ENCODE assay signal across 19 cellular contexts in genomic region chr2:176280156-176280555, GRCh38. TPM values are rescaled to one million over a fixed set of nuclear protein-coding genes. Genes with fewer than 3 reads are reported as not detected.
A peak's percentile ranks its signal among the peaks of the same experiment; 100 is the strongest.
DNase-seq lines count a peak whose midpoint lies in the region; ATAC-seq and TF ChIP-seq lines count a peak whose summit lies in the region.
"Had no signal": no experiment of that assay in that cellular context is flagged by ENCODE, and none has a peak within 500 bp of the region (broad histone marks: within the 10 kb centered on the region; RNA-seq: fewer than 3 reads in every experiment).

No MANE protein-coding gene starts in this region.

- H3K4me1 ChIP-seq in HEK293 (ENCODE audit: control insufficient read depth, insufficient read depth, low read length) (no peaks in the 10 kb centered on the region), PC-3 (ENCODE audit: insufficient read depth, low read length) (peaks cover 17% of the 10 kb centered on the region)
- H3K4me1 ChIP-seq: HAP-1, Peyer's patch, SJCRH30 had no signal

- BruUV-seq in PC-3 (replicated peaks; lab: Mats Ljungman, UMichigan), result no TSS peak

- peak; percentile 49 for ATAC-seq in PC-3
- ATAC-seq: SK-N-SH treated with all-trans-retinoic acid at 6 μM for 48 hours had no signal

- CTCF ChIA-PET in HEK293 (lab: Yijun Ruan, JAX) (no interaction called here), PC-3 (lab: Charles Lee) (no interaction called here)

- no peaks in the 10 kb centered on the region for H3K9me3 ChIP-seq in HEK293 (ENCODE audit: control insufficient read depth, insufficient read depth, low read depth, low read length)
- H3K9me3 ChIP-seq in PC-3 (ENCODE audit: low read length), result no peaks in the 10 kb centered on the region
- H3K9me3 ChIP-seq: HAP-1, Peyer's patch, SJCRH30 had no signal

- H2AFZ ChIP-seq in PC-3 (ENCODE audit: low read length), result no peak overlapping the region
- H2AFZ ChIP-seq: GM23248 had no signal

- POLR2A ChIA-PET in HEK293 (lab: Yijun Ruan, JAX), result no interaction called here
- POLR2A ChIA-PET in PC-3 (lab: Charles Lee; ENCODE audit: unreplicated experiment), result no interaction called here

- peak overlapping the region; percentile 38 for H3K4me2 ChIP-seq in PC-3 (ENCODE audit: low read length)

- TF ChIP-seq CTCF in HEK293 (tag by site-specific recombination; IDR thresholded peaks at IDR 0.05) (no peak), PC-3 (conservative IDR thresholded peaks at IDR 0.05; ENCODE audit: low read depth, low read length) (no peak), epithelial cell of esophagus (IDR thresholded peaks at IDR 0.05; ENCODE audit: insufficient read depth, low read depth, low read length, missing control alignments) (no peak)

- H3K27ac ChIP-seq in HEK293 (ENCODE audit: extremely low read depth, low read depth, low read length), result no peak overlapping the region
- no peak overlapping the region for H3K27ac ChIP-seq in PC-3 (ENCODE audit: low read length)
- H3K27ac ChIP-seq: 22Rv1, GM23248, Peyer's patch, SJCRH30 had no signal

- H3K79me2 ChIP-seq in PC-3 (ENCODE audit: low read length), result peaks cover 90% of the 10 kb centered on the region

- H3K27me3 ChIP-seq in PC-3 (ENCODE audit: low read length), result no peaks in the 10 kb centered on the region
- H3K27me3 ChIP-seq: Peyer's patch, SJCRH30 had no signal

- no peaks in the 10 kb centered on the region for H3F3A ChIP-seq in PC-3 (ENCODE audit: low read length, unreplicated experiment)

- DNase-seq in A172 (ENCODE audit: low spot score) (peak; percentile 41), PC-3 (peak; percentile 34), epithelial cell of esophagus (ENCODE audit: low read depth) (peak; percentile 5), NCI-H524 (lab: John Stamatoyannopoulos, UW) (no peak), COLO829 (ENCODE audit: low spot score) (no peak)
- no peak for DNase-seq in stimulated activated CD4-positive, alpha-beta T cell treated with anti-CD3 and anti-CD28 coated beads, Interleukin-4, amount 100 ng/mL, for 1 hour
- DNase-seq: DMS153, DND-41, GM23248, KBM-7, MM.1S, NCI-H2029, NCI-H69, Peyer's patch, SJCRH30 had no signal

- H3K4me3 ChIP-seq in HEK293 (ENCODE audit: low read depth, low read length) (no peak overlapping the region), PC-3 (ENCODE audit: low read length) (no peak overlapping the region), epithelial cell of esophagus (ENCODE audit: low read length) (no peak overlapping the region)
- H3K4me3 ChIP-seq: GM23248, HAP-1, Peyer's patch, SJCRH30 had no signal

- peaks cover 19% of the 10 kb centered on the region for H4K20me1 ChIP-seq in PC-3 (ENCODE audit: low read length)

- intact Hi-C loops in PC-3 (cut with micrococcal nuclease), result no loop called here

- H3K9ac ChIP-seq in PC-3 (ENCODE audit: low read length), result no peak overlapping the region
- H3K9ac ChIP-seq: GM23248 had no signal

- H3K36me3 ChIP-seq in HEK293 (ENCODE audit: control insufficient read depth in 2 of 2, insufficient read depth in 1 of 2, low read length in 2 of 2) (no peaks in the 10 kb centered on the region), PC-3 (ENCODE audit: low read depth, low read length) (no peaks in the 10 kb centered on the region)
- H3K36me3 ChIP-seq: HAP-1, Peyer's patch, SJCRH30 had no signal

- no peaks in the 10 kb centered on the region for H3K9me2 ChIP-seq in PC-3 (replicated peaks; ENCODE audit: low read length)

TF ChIP-seq in HEK293, 187 proteins besides CTCF, POLR2A, EP300 and RAD21:
- TF ChIP-seq PRDM1 (tag by site-specific recombination; IDR thresholded peaks at IDR 0.05), result peak; percentile 52
- no peak for TF ChIP-seq ZNF777 (tag by site-specific recombination; IDR thresholded peaks at IDR 0.05; ENCODE audit: borderline replicate concordance)

RNA-seq across cellular contexts. Expression of gene MTX2, which starts 10.9 kb away (rescaled TPM):
- 82.0 and 108 TPM in 2 replicates for total RNA-seq in A172 (2014; rRNA removed; shearing (Covaris generic))
- total RNA-seq in PC-3 (2014; rRNA removed), result 33.3 and 54.5 TPM in 2 replicates

Comparison
In these comparisons a context has a peak if more than half of its experiments do, and no peak if none do; other contexts are left out.
1. DNase-seq: peak in A172 (single experiment), PC-3 (single experiment) and epithelial cell of esophagus (single experiment); none in NCI-H524 (0 of 2), stimulated activated CD4-positive, alpha-beta T cell treated with anti-CD3 and anti-CD28 coated beads, Interleukin-4, amount 100 ng/mL, for 1 hour (single experiment) and COLO829 (single experiment).